ENCODE assay signal across 13 cellular contexts in genomic region chr12:1350055-1350933, GRCh38.
DNase-seq lines count a peak whose midpoint lies in the region; ATAC-seq, FAIRE-seq and TF ChIP-seq lines count a peak whose summit lies in the region.
"Had no signal": no experiment of that assay in that cellular context is flagged by ENCODE, and none has a peak within 500 bp of the region (broad histone marks: within the 10 kb centered on the region; RNA-seq: fewer than 3 reads in every experiment).

No MANE protein-coding gene starts in this region.

- no peak overlapping the region for H3K27ac Mint-ChIP-seq in activated T-helper 2 cell treated with anti-CD3 and anti-CD28 coated beads, Interferon-gamma antibody, Interleukin-2, Interleukin-4, amounts not matched to agents 10 μg/mL and 5 μg/mL and 100 μg/mL, durations not matched to agents 14 hours and 24 hours and 36 hours
- H3K27ac Mint-ChIP-seq: T-helper 1 cell treated with Interleukin-12 subunit alpha and Interleukin-12 subunit beta and Interleukin-4 antibody, amounts not matched to agents 30 μg/mL and 1 μg/mL, for 36 hours had no signal

- H3K9me3 ChIP-seq in RWPE2 (ENCODE audit: severe bottlenecking) = no peaks in the 10 kb centered on the region
- H3K9me3 ChIP-seq in pancreas = no peaks in the 10 kb centered on the region

- H3K27me3 ChIP-seq in RWPE2 (ENCODE audit: insufficient read depth, poor library complexity, severe bottlenecking) (no peaks in the 10 kb centered on the region), pancreas (no peaks in the 10 kb centered on the region)

- H3K9me3 Mint-ChIP-seq in activated T-helper 2 cell treated with anti-CD3 and anti-CD28 coated beads, Interferon-gamma antibody, Interleukin-2, Interleukin-4, amounts not matched to agents 10 μg/mL and 5 μg/mL and 100 μg/mL, durations not matched to agents 14 hours and 24 hours and 36 hours = no peaks in the 10 kb centered on the region
- H3K9me3 Mint-ChIP-seq: naive thymus-derived CD8-positive, alpha-beta T cell; T-helper 1 cell treated with Interleukin-12 subunit alpha and Interleukin-12 subunit beta and Interleukin-4 antibody, amounts not matched to agents 30 μg/mL and 1 μg/mL, for 36 hours had no signal

- WGBS in pancreas, 2 donors = 73 to 75% methylated on average over 6 of the region's 6 CpGs

- no peaks in the 10 kb centered on the region for H3K36me3 Mint-ChIP-seq in activated T-helper 2 cell treated with anti-CD3 and anti-CD28 coated beads, Interferon-gamma antibody, Interleukin-2, Interleukin-4, amounts not matched to agents 10 μg/mL and 5 μg/mL and 100 μg/mL, durations not matched to agents 14 hours and 24 hours and 36 hours (ENCODE audit: low read depth)

- no peaks in the 10 kb centered on the region for H3K27me3 Mint-ChIP-seq in activated T-helper 2 cell treated with anti-CD3 and anti-CD28 coated beads, Interferon-gamma antibody, Interleukin-2, Interleukin-4, amounts not matched to agents 10 μg/mL and 5 μg/mL and 100 μg/mL, durations not matched to agents 14 hours and 24 hours and 36 hours (ENCODE audit: low read depth)
- H3K27me3 Mint-ChIP-seq: naive thymus-derived CD8-positive, alpha-beta T cell had no signal

- peak overlapping the region; percentile 78 for H3K27ac ChIP-seq in RWPE2 (ENCODE audit: poor library complexity, severe bottlenecking)
- no peak overlapping the region for H3K27ac ChIP-seq in pancreas

- H3K36me3 ChIP-seq in RWPE2 (ENCODE audit: low read depth) = no peaks in the 10 kb centered on the region
- H3K36me3 ChIP-seq in pancreas = no peaks in the 10 kb centered on the region

- H3K4me3 ChIP-seq in RWPE2 (ENCODE audit: severe bottlenecking) = no peak overlapping the region
- no peak overlapping the region for H3K4me3 ChIP-seq in fibroblast of villous mesenchyme (ENCODE audit: low read depth, low read length)
- no peak overlapping the region for H3K4me3 ChIP-seq in pancreas

- peak; percentile 88 for FAIRE-seq in pancreas (lab: Jason Lieb, UNC)
- FAIRE-seq: endometrium had no signal

- no peaks in the 10 kb centered on the region for H3K4me1 Mint-ChIP-seq in activated T-helper 2 cell treated with anti-CD3 and anti-CD28 coated beads, Interferon-gamma antibody, Interleukin-2, Interleukin-4, amounts not matched to agents 10 μg/mL and 5 μg/mL and 100 μg/mL, durations not matched to agents 14 hours and 24 hours and 36 hours (ENCODE audit: low read depth)

- peak; percentile 95 for DNase-seq in EL
- DNase-seq in RWPE2 (ENCODE audit: low spot score) = no peak
- peak; percentile 89 for DNase-seq in fibroblast of villous mesenchyme (ENCODE audit: low read depth)
- DNase-seq in pancreas = no peak
- no peak for DNase-seq in COLO829 (ENCODE audit: low spot score)
- no peak for DNase-seq in NCI-H187 treated with DMSO at 0.1 percent for 48 hours (lab: John Stamatoyannopoulos, UW)
- DNase-seq in activated T-helper 2 cell treated with anti-CD3 and anti-CD28 coated beads, Interferon-gamma antibody, Interleukin-2, Interleukin-4, amounts not matched to agents 10 μg/mL and 5 μg/mL and 100 μg/mL, durations not matched to agents 14 hours and 24 hours and 36 hours (ENCODE audit: low spot score) = no peak
- DNase-seq: activated T-cell treated with anti-CD3 and anti-CD28 coated beads, Interleukin-2, amount 50 U/mL, for 48 hours; naive thymus-derived CD8-positive, alpha-beta T cell; NCI-H1436 had no signal

- H3K4me1 ChIP-seq in RWPE2 (ENCODE audit: insufficient read depth, poor library complexity, severe bottlenecking) (peaks cover 17% of the 10 kb centered on the region), pancreas (no peaks in the 10 kb centered on the region)

- no peak overlapping the region for H3K4me3 Mint-ChIP-seq in activated T-helper 2 cell treated with anti-CD3 and anti-CD28 coated beads, Interferon-gamma antibody, Interleukin-2, Interleukin-4, amounts not matched to agents 10 μg/mL and 5 μg/mL and 100 μg/mL, durations not matched to agents 14 hours and 24 hours and 36 hours (ENCODE audit: low read depth)
- H3K4me3 Mint-ChIP-seq: naive thymus-derived CD8-positive, alpha-beta T cell; T-helper 1 cell treated with Interleukin-12 subunit alpha and Interleukin-12 subunit beta and Interleukin-4 antibody, amounts not matched to agents 30 μg/mL and 1 μg/mL, for 36 hours had no signal

- intact Hi-C loops in pancreas (cut with DNase I) = no loop called here
- intact Hi-C loops in activated T-helper 2 cell treated with anti-CD3 and anti-CD28 coated beads, Interferon-gamma antibody, Interleukin-2, Interleukin-4, amounts not matched to agents 10 μg/mL and 5 μg/mL and 100 μg/mL, durations not matched to agents 14 hours and 24 hours and 36 hours (cut with micrococcal nuclease) = no loop called here

- TF ChIP-seq CTCF in RWPE2 (IDR thresholded peaks at IDR 0.05; ENCODE audit: poor library complexity, severe bottlenecking) (no peak), fibroblast of villous mesenchyme (IDR thresholded peaks at IDR 0.05; ENCODE audit: insufficient read depth, low read depth, low read length) (no peak), pancreas (IDR thresholded peaks at IDR 0.05) (no peak)

- ATAC-seq in RWPE2 (ENCODE audit: low read depth) (peak; percentile 99), pancreas (peak in 3 of 4 donors; percentile 40 to 57 (median 54)), GM21528 (IDR thresholded peaks at IDR 0.05; ENCODE audit: low FRiP score, unreplicated experiment) (no peak)
- ATAC-seq: naive thymus-derived CD8-positive, alpha-beta T cell had no signal

Comparison
In these comparisons a context has a peak if more than half of its experiments do, and no peak if none do; other contexts are left out.
1. DNase-seq: peak in EL (single experiment) and fibroblast of villous mesenchyme (single experiment); none in RWPE2 (single experiment), pancreas (0 of 6), COLO829 (single experiment), NCI-H187 treated with DMSO at 0.1 percent for 48 hours (single experiment) and activated T-helper 2 cell treated with anti-CD3 and anti-CD28 coated beads, Interferon-gamma antibody, Interleukin-2, Interleukin-4, amounts not matched to agents 10 μg/mL and 5 μg/mL and 100 μg/mL, durations not matched to agents 14 hours and 24 hours and 36 hours (single experiment).